Comparison of ENCODE assay signal across 1 cellular context in genomic region chr9:19193358-19193973, GRCh38.
TF ChIP-seq lines count a peak whose summit lies in the region.
"Not testable (repeated sequence)": the region's sequence is repeated elsewhere in the genome, so short reads cannot be mapped to it uniquely, and the experiment has no call there.

No MANE protein-coding gene starts in this region.

TF ChIP-seq in K562, 482 proteins besides CTCF, POLR2A, EP300 and RAD21 (continued from another document):
- TF ChIP-seq CBFA2T3 (IDR thresholded peaks at IDR 0.05) (peak; percentile 74), ZNF316 (IDR thresholded peaks at IDR 0.05) (peak; percentile 16; the same call in 1 of the 2 replicates), DPF2 (IDR thresholded peaks at IDR 0.05) (0 out of 2 replicates have a peak, but pooled peaks have one; percentile 53), ARID1B (IDR thresholded peaks at IDR 0.05) (peak; percentile 80), TEAD4 (IDR thresholded peaks at IDR 0.05; ENCODE audit: low read length) (peak; percentile 40; the same call in 1 of the 2 replicates), C11orf30 (IDR thresholded peaks at IDR 0.05; ENCODE audit: low read depth) (0 out of 2 replicates have a peak, but pooled peaks have one; percentile 28), SOX6 (IDR thresholded peaks at IDR 0.05) (peak; percentile 34; the same call in 1 of the 2 replicates)
- TF ChIP-seq TEAD4 (CRISPR knock-in tag; IDR thresholded peaks at IDR 0.05; ENCODE audit: borderline replicate concordance) = not testable (repeated sequence)
